Comparison of ENCODE assay signal across 1 cellular context in the genomic region with DNA sequence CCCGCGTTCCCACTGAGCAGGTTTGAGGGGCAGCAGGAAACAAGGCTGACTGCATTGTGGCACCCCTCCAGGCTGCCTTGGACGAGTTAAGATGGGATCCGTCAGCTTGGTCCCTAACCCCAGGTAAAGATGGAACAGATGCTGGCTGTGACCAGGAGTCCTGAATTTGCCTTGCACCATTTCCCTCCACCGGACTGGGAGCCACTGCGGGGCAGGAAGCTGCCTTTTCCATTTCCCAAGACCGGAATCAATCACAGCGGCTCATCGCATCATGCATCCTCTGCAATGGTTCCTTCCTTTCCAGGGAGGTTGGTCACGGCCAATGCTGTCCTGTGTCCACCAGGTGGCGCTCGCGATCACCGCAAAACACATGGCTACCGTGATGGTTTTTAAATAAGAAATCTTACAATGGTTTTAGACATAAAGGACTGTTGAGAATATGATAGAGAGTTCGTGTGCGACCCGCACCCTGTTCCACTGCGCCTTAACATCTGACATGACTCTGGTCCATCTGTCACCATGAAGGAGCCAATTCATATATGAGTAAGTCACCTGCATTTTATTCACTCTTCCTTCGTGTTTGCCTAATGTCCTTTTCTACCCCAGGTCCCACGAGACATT.
TF ChIP-seq lines count a peak whose summit lies in the region.

No MANE protein-coding gene starts in this region.

TF ChIP-seq in GM12878, 131 proteins besides CTCF, POLR2A, EP300 and RAD21 (continued from another document and continues in another):
- peak; percentile 18; the same call in 1 of the 2 replicates for TF ChIP-seq ZNF24 (IDR thresholded peaks at IDR 0.05)
- TF ChIP-seq, protein P1, sequence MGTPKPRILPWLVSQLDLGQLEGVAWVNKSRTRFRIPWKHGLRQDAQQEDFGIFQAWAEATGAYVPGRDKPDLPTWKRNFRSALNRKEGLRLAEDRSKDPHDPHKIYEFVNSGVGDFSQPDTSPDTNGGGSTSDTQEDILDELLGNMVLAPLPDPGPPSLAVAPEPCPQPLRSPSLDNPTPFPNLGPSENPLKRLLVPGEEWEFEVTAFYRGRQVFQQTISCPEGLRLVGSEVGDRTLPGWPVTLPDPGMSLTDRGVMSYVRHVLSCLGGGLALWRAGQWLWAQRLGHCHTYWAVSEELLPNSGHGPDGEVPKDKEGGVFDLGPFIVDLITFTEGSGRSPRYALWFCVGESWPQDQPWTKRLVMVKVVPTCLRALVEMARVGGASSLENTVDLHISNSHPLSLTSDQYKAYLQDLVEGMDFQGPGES (IDR thresholded peaks at IDR 0.05) = no peak
- no peak for TF ChIP-seq KDM1A (IDR thresholded peaks at IDR 0.05; ENCODE audit: borderline replicate concordance)
- TF ChIP-seq SMAD1 (IDR thresholded peaks at IDR 0.05; ENCODE audit: low read depth, partially characterized antibody) = no peak
- TF ChIP-seq, protein P2, sequence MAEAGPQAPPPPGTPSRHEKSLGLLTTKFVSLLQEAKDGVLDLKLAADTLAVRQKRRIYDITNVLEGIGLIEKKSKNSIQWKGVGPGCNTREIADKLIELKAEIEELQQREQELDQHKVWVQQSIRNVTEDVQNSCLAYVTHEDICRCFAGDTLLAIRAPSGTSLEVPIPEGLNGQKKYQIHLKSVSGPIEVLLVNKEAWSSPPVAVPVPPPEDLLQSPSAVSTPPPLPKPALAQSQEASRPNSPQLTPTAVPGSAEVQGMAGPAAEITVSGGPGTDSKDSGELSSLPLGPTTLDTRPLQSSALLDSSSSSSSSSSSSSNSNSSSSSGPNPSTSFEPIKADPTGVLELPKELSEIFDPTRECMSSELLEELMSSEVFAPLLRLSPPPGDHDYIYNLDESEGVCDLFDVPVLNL (IDR thresholded peaks at IDR 0.05; ENCODE audit: low read depth, low read length) = no peak
- TF ChIP-seq RUNX3 (IDR thresholded peaks at IDR 0.05; ENCODE audit: low read length) = peak; percentile 84
- TF ChIP-seq MEF2B (IDR thresholded peaks at IDR 0.05; ENCODE audit: partially characterized antibody, poor library complexity, severe bottlenecking) = peak; percentile 28
- no peak for TF ChIP-seq HCFC1 (IDR thresholded peaks at IDR 0.05; ENCODE audit: low read length)
- TF ChIP-seq CBFB (IDR thresholded peaks at IDR 0.05; ENCODE audit: low read depth) = peak; percentile 57; the same call in 1 of the 2 replicates
- TF ChIP-seq EZH2 (IDR thresholded peaks at IDR 0.05; ENCODE audit: borderline replicate concordance, control insufficient read depth, low read depth, low read length) = no peak
- TF ChIP-seq, protein P3, sequence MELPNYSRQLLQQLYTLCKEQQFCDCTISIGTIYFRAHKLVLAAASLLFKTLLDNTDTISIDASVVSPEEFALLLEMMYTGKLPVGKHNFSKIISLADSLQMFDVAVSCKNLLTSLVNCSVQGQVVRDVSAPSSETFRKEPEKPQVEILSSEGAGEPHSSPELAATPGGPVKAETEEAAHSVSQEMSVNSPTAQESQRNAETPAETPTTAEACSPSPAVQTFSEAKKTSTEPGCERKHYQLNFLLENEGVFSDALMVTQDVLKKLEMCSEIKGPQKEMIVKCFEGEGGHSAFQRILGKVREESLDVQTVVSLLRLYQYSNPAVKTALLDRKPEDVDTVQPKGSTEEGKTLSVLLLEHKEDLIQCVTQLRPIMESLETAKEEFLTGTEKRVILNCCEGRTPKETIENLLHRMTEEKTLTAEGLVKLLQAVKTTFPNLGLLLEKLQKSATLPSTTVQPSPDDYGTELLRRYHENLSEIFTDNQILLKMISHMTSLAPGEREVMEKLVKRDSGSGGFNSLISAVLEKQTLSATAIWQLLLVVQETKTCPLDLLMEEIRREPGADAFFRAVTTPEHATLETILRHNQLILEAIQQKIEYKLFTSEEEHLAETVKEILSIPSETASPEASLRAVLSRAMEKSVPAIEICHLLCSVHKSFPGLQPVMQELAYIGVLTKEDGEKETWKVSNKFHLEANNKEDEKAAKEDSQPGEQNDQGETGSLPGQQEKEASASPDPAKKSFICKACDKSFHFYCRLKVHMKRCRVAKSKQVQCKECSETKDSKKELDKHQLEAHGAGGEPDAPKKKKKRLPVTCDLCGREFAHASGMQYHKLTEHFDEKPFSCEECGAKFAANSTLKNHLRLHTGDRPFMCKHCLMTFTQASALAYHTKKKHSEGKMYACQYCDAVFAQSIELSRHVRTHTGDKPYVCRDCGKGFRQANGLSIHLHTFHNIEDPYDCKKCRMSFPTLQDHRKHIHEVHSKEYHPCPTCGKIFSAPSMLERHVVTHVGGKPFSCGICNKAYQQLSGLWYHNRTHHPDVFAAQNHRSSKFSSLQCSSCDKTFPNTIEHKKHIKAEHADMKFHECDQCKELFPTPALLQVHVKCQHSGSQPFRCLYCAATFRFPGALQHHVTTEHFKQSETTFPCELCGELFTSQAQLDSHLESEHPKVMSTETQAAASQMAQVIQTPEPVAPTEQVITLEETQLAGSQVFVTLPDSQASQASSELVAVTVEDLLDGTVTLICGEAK (IDR thresholded peaks at IDR 0.05; ENCODE audit: borderline replicate concordance) = no peak
- TF ChIP-seq SREBF2 (IDR thresholded peaks at IDR 0.05; ENCODE audit: low read length) = no peak
- no peak for TF ChIP-seq HDGF (IDR thresholded peaks at IDR 0.05)
- no peak for TF ChIP-seq CHD4 (IDR thresholded peaks at IDR 0.05)
- TF ChIP-seq NFXL1 (IDR thresholded peaks at IDR 0.05; ENCODE audit: borderline replicate concordance) = no peak
- TF ChIP-seq HDAC6 (IDR thresholded peaks at IDR 0.05; ENCODE audit: unreplicated experiment) = no peak
- TF ChIP-seq, protein P4, sequence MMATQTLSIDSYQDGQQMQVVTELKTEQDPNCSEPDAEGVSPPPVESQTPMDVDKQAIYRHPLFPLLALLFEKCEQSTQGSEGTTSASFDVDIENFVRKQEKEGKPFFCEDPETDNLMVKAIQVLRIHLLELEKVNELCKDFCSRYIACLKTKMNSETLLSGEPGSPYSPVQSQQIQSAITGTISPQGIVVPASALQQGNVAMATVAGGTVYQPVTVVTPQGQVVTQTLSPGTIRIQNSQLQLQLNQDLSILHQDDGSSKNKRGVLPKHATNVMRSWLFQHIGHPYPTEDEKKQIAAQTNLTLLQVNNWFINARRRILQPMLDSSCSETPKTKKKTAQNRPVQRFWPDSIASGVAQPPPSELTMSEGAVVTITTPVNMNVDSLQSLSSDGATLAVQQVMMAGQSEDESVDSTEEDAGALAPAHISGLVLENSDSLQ (IDR thresholded peaks at IDR 0.05) = no peak
- TF ChIP-seq RAD51 (IDR thresholded peaks at IDR 0.05) = no peak
- TF ChIP-seq ETV6 (conservative IDR thresholded peaks at IDR 0.05 in 1 of 2, IDR thresholded peaks at IDR 0.05 in 1 of 2; ENCODE audit: borderline replicate concordance in 1 of 2, low read depth in 1 of 2) = no peak
- TF ChIP-seq, protein P5, sequence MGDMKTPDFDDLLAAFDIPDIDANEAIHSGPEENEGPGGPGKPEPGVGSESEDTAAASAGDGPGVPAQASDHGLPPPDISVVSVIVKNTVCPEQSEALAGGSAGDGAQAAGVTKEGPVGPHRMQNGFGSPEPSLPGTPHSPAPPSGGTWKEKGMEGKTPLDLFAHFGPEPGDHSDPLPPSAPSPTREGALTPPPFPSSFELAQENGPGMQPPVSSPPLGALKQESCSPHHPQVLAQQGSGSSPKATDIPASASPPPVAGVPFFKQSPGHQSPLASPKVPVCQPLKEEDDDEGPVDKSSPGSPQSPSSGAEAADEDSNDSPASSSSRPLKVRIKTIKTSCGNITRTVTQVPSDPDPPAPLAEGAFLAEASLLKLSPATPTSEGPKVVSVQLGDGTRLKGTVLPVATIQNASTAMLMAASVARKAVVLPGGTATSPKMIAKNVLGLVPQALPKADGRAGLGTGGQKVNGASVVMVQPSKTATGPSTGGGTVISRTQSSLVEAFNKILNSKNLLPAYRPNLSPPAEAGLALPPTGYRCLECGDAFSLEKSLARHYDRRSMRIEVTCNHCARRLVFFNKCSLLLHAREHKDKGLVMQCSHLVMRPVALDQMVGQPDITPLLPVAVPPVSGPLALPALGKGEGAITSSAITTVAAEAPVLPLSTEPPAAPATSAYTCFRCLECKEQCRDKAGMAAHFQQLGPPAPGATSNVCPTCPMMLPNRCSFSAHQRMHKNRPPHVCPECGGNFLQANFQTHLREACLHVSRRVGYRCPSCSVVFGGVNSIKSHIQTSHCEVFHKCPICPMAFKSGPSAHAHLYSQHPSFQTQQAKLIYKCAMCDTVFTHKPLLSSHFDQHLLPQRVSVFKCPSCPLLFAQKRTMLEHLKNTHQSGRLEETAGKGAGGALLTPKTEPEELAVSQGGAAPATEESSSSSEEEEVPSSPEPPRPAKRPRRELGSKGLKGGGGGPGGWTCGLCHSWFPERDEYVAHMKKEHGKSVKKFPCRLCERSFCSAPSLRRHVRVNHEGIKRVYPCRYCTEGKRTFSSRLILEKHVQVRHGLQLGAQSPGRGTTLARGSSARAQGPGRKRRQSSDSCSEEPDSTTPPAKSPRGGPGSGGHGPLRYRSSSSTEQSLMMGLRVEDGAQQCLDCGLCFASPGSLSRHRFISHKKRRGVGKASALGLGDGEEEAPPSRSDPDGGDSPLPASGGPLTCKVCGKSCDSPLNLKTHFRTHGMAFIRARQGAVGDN (IDR thresholded peaks at IDR 0.05) = no peak
- TF ChIP-seq, protein P6, sequence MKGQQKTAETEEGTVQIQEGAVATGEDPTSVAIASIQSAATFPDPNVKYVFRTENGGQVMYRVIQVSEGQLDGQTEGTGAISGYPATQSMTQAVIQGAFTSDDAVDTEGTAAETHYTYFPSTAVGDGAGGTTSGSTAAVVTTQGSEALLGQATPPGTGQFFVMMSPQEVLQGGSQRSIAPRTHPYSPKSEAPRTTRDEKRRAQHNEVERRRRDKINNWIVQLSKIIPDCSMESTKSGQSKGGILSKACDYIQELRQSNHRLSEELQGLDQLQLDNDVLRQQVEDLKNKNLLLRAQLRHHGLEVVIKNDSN (IDR thresholded peaks at IDR 0.05; ENCODE audit: borderline replicate concordance, extremely low read length, insufficient read depth, low read depth, low read length) = no peak
- TF ChIP-seq ATF7 (IDR thresholded peaks at IDR 0.05; ENCODE audit: low read depth) = no peak; the same call in 1 of the 2 replicates
- TF ChIP-seq, protein P7, sequence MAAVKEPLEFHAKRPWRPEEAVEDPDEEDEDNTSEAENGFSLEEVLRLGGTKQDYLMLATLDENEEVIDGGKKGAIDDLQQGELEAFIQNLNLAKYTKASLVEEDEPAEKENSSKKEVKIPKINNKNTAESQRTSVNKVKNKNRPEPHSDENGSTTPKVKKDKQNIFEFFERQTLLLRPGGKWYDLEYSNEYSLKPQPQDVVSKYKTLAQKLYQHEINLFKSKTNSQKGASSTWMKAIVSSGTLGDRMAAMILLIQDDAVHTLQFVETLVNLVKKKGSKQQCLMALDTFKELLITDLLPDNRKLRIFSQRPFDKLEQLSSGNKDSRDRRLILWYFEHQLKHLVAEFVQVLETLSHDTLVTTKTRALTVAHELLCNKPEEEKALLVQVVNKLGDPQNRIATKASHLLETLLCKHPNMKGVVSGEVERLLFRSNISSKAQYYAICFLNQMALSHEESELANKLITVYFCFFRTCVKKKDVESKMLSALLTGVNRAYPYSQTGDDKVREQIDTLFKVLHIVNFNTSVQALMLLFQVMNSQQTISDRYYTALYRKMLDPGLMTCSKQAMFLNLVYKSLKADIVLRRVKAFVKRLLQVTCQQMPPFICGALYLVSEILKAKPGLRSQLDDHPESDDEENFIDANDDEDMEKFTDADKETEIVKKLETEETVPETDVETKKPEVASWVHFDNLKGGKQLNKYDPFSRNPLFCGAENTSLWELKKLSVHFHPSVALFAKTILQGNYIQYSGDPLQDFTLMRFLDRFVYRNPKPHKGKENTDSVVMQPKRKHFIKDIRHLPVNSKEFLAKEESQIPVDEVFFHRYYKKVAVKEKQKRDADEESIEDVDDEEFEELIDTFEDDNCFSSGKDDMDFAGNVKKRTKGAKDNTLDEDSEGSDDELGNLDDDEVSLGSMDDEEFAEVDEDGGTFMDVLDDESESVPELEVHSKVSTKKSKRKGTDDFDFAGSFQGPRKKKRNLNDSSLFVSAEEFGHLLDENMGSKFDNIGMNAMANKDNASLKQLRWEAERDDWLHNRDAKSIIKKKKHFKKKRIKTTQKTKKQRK (IDR thresholded peaks at IDR 0.05; ENCODE audit: low read depth, low read length) = no peak
- TF ChIP-seq RCOR1 (conservative IDR thresholded peaks at IDR 0.05; ENCODE audit: low read depth, low read length) = no peak
- no peak for TF ChIP-seq KLF5 (IDR thresholded peaks at IDR 0.05; ENCODE audit: partially characterized antibody)
- TF ChIP-seq, protein P8, sequence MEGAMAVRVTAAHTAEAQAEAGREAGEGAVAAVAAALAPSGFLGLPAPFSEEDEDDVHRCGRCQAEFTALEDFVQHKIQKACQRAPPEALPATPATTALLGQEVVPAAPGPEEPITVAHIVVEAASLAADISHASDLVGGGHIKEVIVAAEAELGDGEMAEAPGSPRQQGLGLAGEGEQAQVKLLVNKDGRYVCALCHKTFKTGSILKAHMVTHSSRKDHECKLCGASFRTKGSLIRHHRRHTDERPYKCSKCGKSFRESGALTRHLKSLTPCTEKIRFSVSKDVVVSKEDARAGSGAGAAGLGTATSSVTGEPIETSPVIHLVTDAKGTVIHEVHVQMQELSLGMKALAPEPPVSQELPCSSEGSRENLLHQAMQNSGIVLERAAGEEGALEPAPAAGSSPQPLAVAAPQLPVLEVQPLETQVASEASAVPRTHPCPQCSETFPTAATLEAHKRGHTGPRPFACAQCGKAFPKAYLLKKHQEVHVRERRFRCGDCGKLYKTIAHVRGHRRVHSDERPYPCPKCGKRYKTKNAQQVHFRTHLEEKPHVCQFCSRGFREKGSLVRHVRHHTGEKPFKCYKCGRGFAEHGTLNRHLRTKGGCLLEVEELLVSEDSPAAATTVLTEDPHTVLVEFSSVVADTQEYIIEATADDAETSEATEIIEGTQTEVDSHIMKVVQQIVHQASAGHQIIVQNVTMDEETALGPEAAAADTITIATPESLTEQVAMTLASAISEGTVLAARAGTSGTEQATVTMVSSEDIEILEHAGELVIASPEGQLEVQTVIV (IDR thresholded peaks at IDR 0.05; ENCODE audit: borderline replicate concordance, partially characterized antibody) = no peak
- TF ChIP-seq RFX5 (IDR thresholded peaks at IDR 0.05; ENCODE audit: low read depth, low read length) = no peak
- TF ChIP-seq SRF (IDR thresholded peaks at IDR 0.05; ENCODE audit: low read depth in 2 of 2, low read length in 2 of 2) = no peak
- no peak for TF ChIP-seq SREBF1 (IDR thresholded peaks at IDR 0.05; ENCODE audit: low read length)
- TF ChIP-seq FOS (IDR thresholded peaks at IDR 0.05; ENCODE audit: borderline replicate concordance, extremely low read depth, insufficient read length) = no peak
- no peak for TF ChIP-seq FOXM1 (IDR thresholded peaks at IDR 0.05; ENCODE audit: low read depth, low read length)
- no peak for TF ChIP-seq TAF1 (IDR thresholded peaks at IDR 0.05; ENCODE audit: borderline replicate concordance, low read depth, low read length)
